ENCODE assay signal across 36 cellular contexts in the genomic region with DNA sequence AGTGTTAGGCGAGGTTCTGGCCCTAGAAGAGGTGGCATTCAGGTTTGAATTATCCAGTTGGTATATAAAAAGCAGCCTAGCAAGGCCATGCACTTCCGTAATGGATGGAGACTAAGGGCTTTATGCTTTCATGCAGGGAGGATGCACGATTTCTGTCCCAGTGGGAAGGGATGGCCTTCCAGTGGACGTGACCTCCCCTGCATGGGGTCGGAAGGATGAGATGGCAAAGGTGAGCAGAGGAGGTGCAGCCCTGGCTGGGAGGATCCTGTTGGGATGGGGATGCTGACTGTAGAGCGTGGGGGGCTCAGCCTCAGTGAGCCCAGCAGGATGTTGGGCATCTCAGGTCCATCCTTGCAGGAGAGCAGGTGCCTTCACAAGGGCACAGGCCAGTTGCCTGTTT. TPM values are rescaled to one million over a fixed set of nuclear protein-coding genes. Genes with fewer than 3 reads are reported as not detected.
"Had no signal": no experiment of that assay in that cellular context is flagged by ENCODE, and none has a peak within 500 bp of the region (broad histone marks: within the 10 kb centered on the region; RNA-seq: fewer than 3 reads in every experiment).

No MANE protein-coding gene starts in this region.

- H3K27ac Mint-ChIP-seq: activated B cell treated with CpG ODN at 0.5 μM for 24 hours; activated CD4-positive, alpha-beta memory T cell treated with anti-CD3 and anti-CD28 coated beads for 36 hours; activated CD4-positive, alpha-beta T cell treated with anti-CD3 and anti-CD28 coated beads, Interleukin-2, amount 10 ng/mL, durations not matched to agents 24 days and 14 days; activated CD8-positive, alpha-beta T cell treated with anti-CD3 and anti-CD28 coated beads for 36 hours; activated naive CD4-positive, alpha-beta T cell treated with anti-CD3 and anti-CD28 coated beads for 36 hours; activated naive CD4-positive, alpha-beta T cell treated with anti-CD3 and anti-CD28 coated beads, Interleukin-2, amount 50 U/mL, for 72 hours; activated naive CD8-positive, alpha-beta T cell treated with anti-CD3 and anti-CD28 coated beads for 36 hours; activated T-cell treated with anti-CD3 and anti-CD28 coated beads, Interleukin-2, amount 50 U/mL, for 72 hours; activated T-helper 1 cell treated with anti-CD3 and anti-CD28 coated beads, Interleukin-12 subunit alpha, Interleukin-12 subunit beta, Interleukin-2, Interleukin-4 antibody, amounts not matched to agents 30 ng/mL and 10 ng/mL and 1 ng/mL, durations not matched to agents 14 hours and 24 hours and 36 hours; activated T-helper 17 cell treated with anti-CD3 and anti-CD28 coated beads, Interleukin-2, amount 50 U/mL, for 72 hours; T-helper 1 cell treated with Interleukin-12 subunit alpha and Interleukin-12 subunit beta and Interleukin-4 antibody, amounts not matched to agents 30 μg/mL and 1 μg/mL, for 36 hours had no signal

- H3K27me3 ChIP-seq: body of pancreas, brain microvascular endothelial cell had no signal

- H3K36me3 Mint-ChIP-seq: activated CD4-positive, alpha-beta memory T cell treated with anti-CD3 and anti-CD28 coated beads for 36 hours; activated naive CD8-positive, alpha-beta T cell treated with anti-CD3 and anti-CD28 coated beads for 36 hours had no signal

- H3K4me3 Mint-ChIP-seq: activated B cell treated with CpG ODN at 0.5 μM for 24 hours; activated CD4-positive, alpha-beta memory T cell treated with anti-CD3 and anti-CD28 coated beads for 36 hours; activated CD4-positive, alpha-beta T cell treated with anti-CD3 and anti-CD28 coated beads, Interleukin-2, amount 10 ng/mL, durations not matched to agents 24 days and 14 days; activated CD8-positive, alpha-beta T cell treated with anti-CD3 and anti-CD28 coated beads for 36 hours; activated naive CD4-positive, alpha-beta T cell treated with anti-CD3 and anti-CD28 coated beads for 36 hours; activated naive CD8-positive, alpha-beta T cell treated with anti-CD3 and anti-CD28 coated beads for 36 hours; activated T-cell treated with anti-CD3 and anti-CD28 coated beads, Interleukin-2, amount 50 U/mL, for 4 hours; activated T-cell treated with anti-CD3 and anti-CD28 coated beads, Interleukin-2, amount 50 U/mL, for 72 hours; activated T-helper 1 cell treated with anti-CD3 and anti-CD28 coated beads, Interleukin-12 subunit alpha, Interleukin-12 subunit beta, Interleukin-2, Interleukin-4 antibody, amounts not matched to agents 30 ng/mL and 10 ng/mL and 1 ng/mL, durations not matched to agents 14 hours and 24 hours and 36 hours; activated T-helper 17 cell treated with anti-CD3 and anti-CD28 coated beads, Interleukin-2, amount 50 U/mL, for 72 hours; T-helper 1 cell treated with Interleukin-12 subunit alpha and Interleukin-12 subunit beta and Interleukin-4 antibody, amounts not matched to agents 30 μg/mL and 1 μg/mL, for 36 hours had no signal

- H3K4me3 ChIP-seq: adrenal gland, body of pancreas, breast epithelium had no signal

- DNase-seq: activated B cell treated with CpG ODN at 0.5 μM for 24 hours; activated CD4-positive, alpha-beta memory T cell treated with anti-CD3 and anti-CD28 coated beads for 36 hours; activated CD4-positive, alpha-beta T cell treated with anti-CD3 and anti-CD28 coated beads for 4 hours; activated CD4-positive, alpha-beta T cell treated with anti-CD3 and anti-CD28 coated beads, Interleukin-2, amount 10 ng/mL, durations not matched to agents 24 days and 14 days; activated CD4-positive, alpha-beta T cell treated with anti-CD3 and anti-CD28 coated beads, Interleukin-2, amount 50 U/mL, for 1 hour; activated CD4-positive, alpha-beta T cell treated with anti-CD3 and anti-CD28 coated beads, Interleukin-2, amount 50 U/mL, for 4 hours; activated CD4-positive, CD25-positive, alpha-beta regulatory T cell treated with anti-CD3 and anti-CD28 coated beads, Interleukin-2, amount 50 U/mL, for 72 hours; activated CD8-positive, alpha-beta T cell treated with anti-CD3 and anti-CD28 coated beads for 36 hours; activated effector memory CD4-positive, alpha-beta T cell treated with anti-CD3 and anti-CD28 coated beads, Interleukin-2, amount 50 U/mL, for 16 hours; activated gamma-delta T cell treated with Interleukin-2 at 50 U/mL for 16 hours; activated naive CD4-positive, alpha-beta T cell; activated naive CD4-positive, alpha-beta T cell treated with anti-CD3 and anti-CD28 coated beads for 36 hours; activated naive CD4-positive, alpha-beta T cell treated with anti-CD3 and anti-CD28 coated beads, Interleukin-2, amount 50 U/mL, for 16 hours; activated naive CD8-positive, alpha-beta T cell treated with anti-CD3 and anti-CD28 coated beads for 36 hours; activated T-cell treated with anti-CD3 and anti-CD28 coated beads for 4 hours; activated T-cell treated with anti-CD3 and anti-CD28 coated beads, Interleukin-2, amount 50 U/mL, for 1 hour; activated T-cell treated with anti-CD3 and anti-CD28 coated beads, Interleukin-2, amount 50 U/mL, for 4 hours; activated T-cell treated with anti-CD3 and anti-CD28 coated beads, Interleukin-2, amount 50 U/mL, for 72 hours; amniotic stem cell; aorta; body of pancreas; brain microvascular endothelial cell; central memory CD4-positive, alpha-beta T cell; SW 1271; T-helper 1 cell; T-helper 9 cell had no signal

- H3K36me3 ChIP-seq: adrenal gland, brain microvascular endothelial cell, breast epithelium had no signal

- H3K27me3 Mint-ChIP-seq: activated CD4-positive, alpha-beta T cell treated with anti-CD3 and anti-CD28 coated beads, Interleukin-2, amount 10 ng/mL, durations not matched to agents 24 days and 14 days had no signal

- H3K4me1 Mint-ChIP-seq: activated B cell treated with CpG ODN at 0.5 μM for 24 hours; activated CD4-positive, alpha-beta T cell treated with anti-CD3 and anti-CD28 coated beads, Interleukin-2, amount 10 ng/mL, durations not matched to agents 24 days and 14 days; activated naive CD8-positive, alpha-beta T cell treated with anti-CD3 and anti-CD28 coated beads for 36 hours; activated T-helper 17 cell treated with anti-CD3 and anti-CD28 coated beads, Interleukin-2, amount 50 U/mL, for 72 hours had no signal

- H3K9me3 Mint-ChIP-seq: T-helper 1 cell treated with Interleukin-12 subunit alpha and Interleukin-12 subunit beta and Interleukin-4 antibody, amounts not matched to agents 30 μg/mL and 1 μg/mL, for 36 hours had no signal

- H3K27ac ChIP-seq: adrenal gland, body of pancreas, brain microvascular endothelial cell, breast epithelium, VCaP had no signal

- H3K9me3 ChIP-seq: adrenal gland, body of pancreas, breast epithelium had no signal

- H3K4me1 ChIP-seq: adrenal gland, body of pancreas, breast epithelium had no signal

- ATAC-seq: activated CD8-positive, alpha-beta T cell treated with anti-CD3 and anti-CD28 coated beads for 36 hours; activated naive CD4-positive, alpha-beta T cell treated with anti-CD3 and anti-CD28 coated beads, Interleukin-2, amount 50 U/mL, for 72 hours; activated T-cell treated with anti-CD3 and anti-CD28 coated beads, Interleukin-2, amount 50 U/mL, for 4 hours; activated T-cell treated with anti-CD3 and anti-CD28 coated beads, Interleukin-2, amount 50 U/mL, for 72 hours; activated T-helper 17 cell treated with anti-CD3 and anti-CD28 coated beads, Interleukin-2, amount 50 U/mL, for 72 hours; body of pancreas had no signal

RNA-seq across cellular contexts. Expression of a gene that starts 4.8 kb away (rescaled TPM):
- total RNA-seq: activated B cell treated with CpG ODN at 0.5 μM for 24 hours; activated CD4-positive, alpha-beta memory T cell treated with anti-CD3 and anti-CD28 coated beads for 36 hours; activated CD4-positive, alpha-beta T cell treated with anti-CD3 and anti-CD28 coated beads, Interleukin-2, amount 10 ng/mL, durations not matched to agents 24 days and 14 days; activated CD8-positive, alpha-beta memory T cell treated with anti-CD3 and anti-CD28 coated beads for 36 hours; activated CD8-positive, alpha-beta T cell treated with anti-CD3 and anti-CD28 coated beads for 36 hours; activated naive CD4-positive, alpha-beta T cell treated with anti-CD3 and anti-CD28 coated beads for 36 hours; activated naive CD4-positive, alpha-beta T cell treated with anti-CD3 and anti-CD28 coated beads, Interleukin-2, amount 50 U/mL, for 72 hours; activated naive CD8-positive, alpha-beta T cell treated with anti-CD3 and anti-CD28 coated beads for 36 hours; activated T-cell treated with anti-CD3 and anti-CD28 coated beads, Interleukin-2, amount 50 U/mL, for 4 hours; activated T-cell treated with anti-CD3 and anti-CD28 coated beads, Interleukin-2, amount 50 U/mL, for 72 hours; activated T-helper 1 cell treated with anti-CD3 and anti-CD28 coated beads, Interleukin-12 subunit alpha, Interleukin-12 subunit beta, Interleukin-2, Interleukin-4 antibody, amounts not matched to agents 30 ng/mL and 10 ng/mL and 1 ng/mL, durations not matched to agents 14 hours and 24 hours and 36 hours; activated T-helper 17 cell treated with anti-CD3 and anti-CD28 coated beads, Interleukin-2, amount 50 U/mL, for 72 hours; adrenal gland; aorta; astrocyte; body of pancreas; breast epithelium; T-helper 2 cell treated with Interferon-gamma antibody and Interleukin-4, amounts not matched to agents 100 ng/mL and 5 ng/mL, for 36 hours had no signal
- polyA plus RNA-seq: adrenal gland, aorta had no signal
